In the genomic region with DNA sequence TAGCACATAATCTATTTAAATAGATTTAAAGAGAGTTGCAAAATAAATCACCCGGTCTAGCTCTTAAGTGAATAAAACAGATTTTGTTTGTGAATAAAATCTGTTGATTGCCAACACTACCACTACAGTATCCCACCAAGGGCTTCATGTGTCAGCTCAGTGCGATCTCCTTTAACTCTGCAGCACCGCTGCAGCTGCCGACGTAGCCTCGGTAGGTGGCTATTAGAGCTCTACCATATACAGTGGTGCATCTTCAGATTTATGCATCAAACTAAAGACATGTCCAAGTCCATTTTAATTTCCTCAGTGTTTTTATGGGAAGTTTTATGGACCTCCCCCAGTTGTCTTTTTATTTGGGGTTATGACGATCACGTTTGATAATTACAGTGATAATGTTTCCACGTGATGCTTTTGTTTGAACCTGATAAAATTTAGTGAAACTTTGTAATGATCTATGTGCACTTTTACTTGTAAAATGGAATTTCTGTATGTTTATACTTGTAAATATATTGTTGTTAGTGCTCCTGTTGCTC, we compare ENCODE assay signal across 1 cellular context.
TF ChIP-seq lines count a peak whose summit lies in the region.

No MANE protein-coding gene starts in this region.

TF ChIP-seq in HepG2, 621 proteins besides CTCF, POLR2A, EP300 and RAD21:
- TF ChIP-seq ZNF263 (CRISPR knock-in tag; IDR thresholded peaks at IDR 0.05) (no peak), FOXJ3 (CRISPR knock-in tag; IDR thresholded peaks at IDR 0.05; ENCODE audit: borderline replicate concordance) (no peak), GTF2F1 (IDR thresholded peaks at IDR 0.05; ENCODE audit: low read length) (no peak), ZNF605 (CRISPR knock-in tag; IDR thresholded peaks at IDR 0.05) (no peak), FOXA3 (CRISPR knock-in tag; IDR thresholded peaks at IDR 0.05) (no peak), PRPF4 (IDR thresholded peaks at IDR 0.05; ENCODE audit: low read depth, low read length, poor library complexity, severe bottlenecking) (peak; percentile 92), ZBTB38 (CRISPR knock-in tag; IDR thresholded peaks at IDR 0.05) (peak; percentile 67), ZNF136 (CRISPR knock-in tag; IDR thresholded peaks at IDR 0.05; ENCODE audit: low read depth) (no peak)
- TF ChIP-seq, protein P1, sequence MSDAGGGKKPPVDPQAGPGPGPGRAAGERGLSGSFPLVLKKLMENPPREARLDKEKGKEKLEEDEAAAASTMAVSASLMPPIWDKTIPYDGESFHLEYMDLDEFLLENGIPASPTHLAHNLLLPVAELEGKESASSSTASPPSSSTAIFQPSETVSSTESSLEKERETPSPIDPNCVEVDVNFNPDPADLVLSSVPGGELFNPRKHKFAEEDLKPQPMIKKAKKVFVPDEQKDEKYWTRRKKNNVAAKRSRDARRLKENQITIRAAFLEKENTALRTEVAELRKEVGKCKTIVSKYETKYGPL (CRISPR knock-in tag; IDR thresholded peaks at IDR 0.05): no peak
